10 cellular contexts compared by ENCODE assay signal in the genomic region with DNA sequence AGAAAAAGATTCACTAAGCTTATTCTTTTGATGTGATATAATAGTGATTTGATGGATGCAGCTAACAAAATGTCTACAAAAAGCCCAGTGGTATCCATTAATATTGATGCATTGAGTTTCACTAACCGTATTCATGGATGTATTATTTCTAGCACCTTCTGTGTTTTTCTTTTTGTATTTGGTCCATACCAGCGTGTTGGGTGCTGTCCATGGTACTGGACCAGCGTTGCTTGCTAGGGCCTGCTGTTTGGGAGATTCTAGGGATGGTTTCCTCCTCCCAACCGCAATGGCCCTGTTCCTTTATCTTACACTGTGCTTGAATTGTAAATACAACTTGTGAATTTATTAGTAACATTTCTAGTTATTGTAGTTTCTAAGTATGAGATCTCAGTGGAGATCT. TPM values are rescaled to one million over a fixed set of nuclear protein-coding genes. Genes with fewer than 3 reads are reported as not detected.
DNase-seq lines count a peak whose midpoint lies in the region; ATAC-seq, FAIRE-seq and TF ChIP-seq lines count a peak whose summit lies in the region.
"Had no signal": no experiment of that assay in that cellular context is flagged by ENCODE, and none has a peak within 500 bp of the region (broad histone marks: within the 10 kb centered on the region; RNA-seq: fewer than 3 reads in every experiment).

No MANE protein-coding gene starts in this region.

- H2BK120ac ChIP-seq in H1 (replicated peaks; ENCODE audit: low read depth, low read length), result no peak overlapping the region
- no peak overlapping the region for H2BK120ac ChIP-seq in trophoblast cell (ENCODE audit: insufficient read depth, low read length, poor library complexity)

- no peaks in the 10 kb centered on the region for H3F3A ChIP-seq in GM23338 (replicated peaks; ENCODE audit: low read depth)

- H3K4me2 ChIP-seq in GM23338 (no peak overlapping the region), OCI-LY7 (ENCODE audit: low read length) (no peak overlapping the region), H1 (ENCODE audit: insufficient read depth in 1 of 2, low read depth in 2 of 2, low read length in 2 of 2) (no peak overlapping the region), trophoblast cell (ENCODE audit: low read length) (no peak overlapping the region)

- no peak overlapping the region for H3K4ac ChIP-seq in H1 (replicated peaks; ENCODE audit: insufficient read length, low read depth, low read length)
- no peak overlapping the region for H3K4ac ChIP-seq in trophoblast cell (ENCODE audit: low read depth, low read length)

- no peak overlapping the region for H3K56ac ChIP-seq in H1 (replicated peaks; ENCODE audit: insufficient read length, low read depth, low read length)

- H3K36me3 Mint-ChIP-seq in GM23338 (ENCODE audit: low read depth), result no peaks in the 10 kb centered on the region

- H3K18ac ChIP-seq in H1 (ENCODE audit: extremely low read depth, low read length) (no peak overlapping the region), trophoblast cell (ENCODE audit: low read length) (no peak overlapping the region)

- no peaks in the 10 kb centered on the region for H3K9me3 Mint-ChIP-seq in GM23338

- H3K9ac ChIP-seq in H1 (replicated peaks in 1 of 4; ENCODE audit: extremely low read depth in 1 of 4, low read depth in 3 of 4, low read length in 3 of 4), result no peak overlapping the region
- H3K9ac ChIP-seq in trophoblast cell (ENCODE audit: low read length), result no peak overlapping the region

- no peak overlapping the region for H2AK5ac ChIP-seq in H1 (ENCODE audit: low read depth, low read length)
- no peak overlapping the region for H2AK5ac ChIP-seq in trophoblast cell (ENCODE audit: low read length)

- intact Hi-C loops in OCI-LY7 (cut with micrococcal nuclease; ENCODE audit: unreplicated experiment), result loop anchor here (10.0 kb wide), 1 partner anchor 498 kb away; no protein-coding TSS in a partner anchor

- no peak for TF ChIP-seq POLR2A in H1 (IDR thresholded peaks at IDR 0.05; ENCODE audit: control extremely low read depth in 1 of 2, low read depth in 2 of 2, low read length in 2 of 2)

- H3K9me2 ChIP-seq in GM23338 (ENCODE audit: insufficient read depth) (no peaks in the 10 kb centered on the region), OCI-LY7 (ENCODE audit: insufficient read depth, low read length) (no peaks in the 10 kb centered on the region)

- CTCF ChIA-PET in OCI-LY7 (lab: Charles Lee; ENCODE audit: unreplicated experiment), result no interaction called here
- CTCF ChIA-PET in H1 (lab: Charles Lee; ENCODE audit: partially characterized antibody), result interaction anchor here (0.7 to 2.6 kb wide), 7 partner anchors 14 to 169 kb away, joined by 3 to 9 read pairs (median 3); no protein-coding TSS in a partner anchor

- no peak overlapping the region for H3K27ac ChIP-seq in GM23338 (ENCODE audit: low read depth)
- H3K27ac ChIP-seq in OCI-LY7 (ENCODE audit: low read depth, low read length, poor library complexity, severe bottlenecking), result no peak overlapping the region
- no peak overlapping the region for H3K27ac ChIP-seq in H1 (ENCODE audit: low read depth, low read length)
- H3K27ac ChIP-seq in trophoblast cell (ENCODE audit: low read depth, low read length), result no peak overlapping the region

- POLR2A ChIA-PET in OCI-LY7 (lab: Charles Lee) (no interaction called here), H1 (lab: Charles Lee; ENCODE audit: partially characterized antibody) (no interaction called here)

- no peak overlapping the region for H4K91ac ChIP-seq in H1 (replicated peaks; ENCODE audit: insufficient read length, low read length)
- no peak overlapping the region for H4K91ac ChIP-seq in trophoblast cell (ENCODE audit: low read depth, low read length)

- H3K23me2 ChIP-seq in H1 (ENCODE audit: low read depth, low read length), result no peaks in the 10 kb centered on the region

- TF ChIP-seq EP300 in H1 (IDR thresholded peaks at IDR 0.05; ENCODE audit: borderline replicate concordance in 1 of 2, low read depth in 2 of 2, low read length in 2 of 2), result no peak

- no TSS peak for BruUV-seq in OCI-LY7 (replicated peaks; lab: Mats Ljungman, UMichigan)

- no peak overlapping the region for H4K12ac ChIP-seq in trophoblast cell (ENCODE audit: low read depth, low read length)

- H3K4me3 Mint-ChIP-seq in GM23338, result no peak overlapping the region

- TF ChIP-seq RAD21 in H1 (IDR thresholded peaks at IDR 0.05 in 1 of 2, conservative IDR thresholded peaks at IDR 0.05 in 1 of 2; ENCODE audit: low read depth in 2 of 2, low read length in 2 of 2), result no peak

- H4K8ac ChIP-seq in H1 (ENCODE audit: extremely low read depth, insufficient read depth, low read length) (no peak overlapping the region), trophoblast cell (ENCODE audit: low read depth, low read length) (no peak overlapping the region)

- TF ChIP-seq CTCF in GM23338 (conservative IDR thresholded peaks at IDR 0.05; ENCODE audit: low read depth in 2 of 2) (no peak), OCI-LY7 (conservative IDR thresholded peaks at IDR 0.05; ENCODE audit: low read length) (no peak), H1 (IDR thresholded peaks at IDR 0.05; ENCODE audit: control extremely low read depth in 1 of 3, insufficient read depth in 1 of 3, low read depth in 1 of 3, low read length in 3 of 3) (no peak)

- H2BK12ac ChIP-seq in H1 (ENCODE audit: low read depth, low read length) (no peak overlapping the region), trophoblast cell (ENCODE audit: low read length) (no peak overlapping the region)

- ATAC-seq in GM23338 (peak; percentile 58), HG02970 (IDR thresholded peaks at IDR 0.05; ENCODE audit: low FRiP score, unreplicated experiment) (no peak)

- H4K5ac ChIP-seq in H1 (ENCODE audit: insufficient read length, low read depth, low read length), result no peak overlapping the region

- WGBS in H1 (ENCODE audit: extremely low coverage in 1 of 2, insufficient coverage in 1 of 2, insufficient read length in 1 of 2, insufficient replicate concordance in 2 of 2, low coverage in 1 of 2, low lambda C conversion rate in 2 of 2, missing lambda C conversion rate in 1 of 2), 2 experiments, result 53% methylated on average over 4 of the region's 4 CpGs; no CpG with 5 or more reads in 1 of the 2 experiments
- no CpG with 5 or more reads among the region's 4 CpGs for WGBS in trophoblast cell (ENCODE audit: extremely low coverage, insufficient coverage, insufficient read length)

- H2BK20ac ChIP-seq in H1 (ENCODE audit: low read length), result no peak overlapping the region

- no peaks in the 10 kb centered on the region for H4K20me1 ChIP-seq in GM23338 (replicated peaks; ENCODE audit: insufficient read depth)
- no peaks in the 10 kb centered on the region for H4K20me1 ChIP-seq in OCI-LY7 (ENCODE audit: insufficient read depth, low read length)
- H4K20me1 ChIP-seq in H1 (replicated peaks in 1 of 2; ENCODE audit: control insufficient read depth in 1 of 2, insufficient read depth in 2 of 2, low read length in 2 of 2), result no peaks in the 10 kb centered on the region

- FAIRE-seq in H1 (lab: Jason Lieb, UNC) (peak; percentile 84), HTR-8/SVneo (lab: Jason Lieb, UNC) (no peak)
- FAIRE-seq: GM19239 had no signal

- H3K14ac ChIP-seq in H1 (ENCODE audit: insufficient read length), result no peak overlapping the region
- H3K14ac ChIP-seq in trophoblast cell (ENCODE audit: low read length), result no peak overlapping the region

- no peaks in the 10 kb centered on the region for H3K79me1 ChIP-seq in H1 (ENCODE audit: low read depth, low read length)
- peaks cover 3% of the 10 kb centered on the region for H3K79me1 ChIP-seq in trophoblast cell (ENCODE audit: low read length)

- H3K9me3 ChIP-seq in OCI-LY7 (ENCODE audit: low read length) (no peaks in the 10 kb centered on the region), H1 (ENCODE audit: insufficient read depth in 2 of 2, low read depth in 1 of 2, low read length in 1 of 2) (no peaks in the 10 kb centered on the region), trophoblast cell (ENCODE audit: insufficient read depth, low read depth, low read length) (no peaks in the 10 kb centered on the region)

- no peak overlapping the region for H3K4me3 ChIP-seq in GM23338
- no peak overlapping the region for H3K4me3 ChIP-seq in OCI-LY7 (ENCODE audit: low read depth, low read length, poor library complexity, severe bottlenecking)
- no peak overlapping the region for H3K4me3 ChIP-seq in H1 (ENCODE audit: extremely low read depth in 1 of 4, insufficient read depth in 2 of 4, low read depth in 3 of 4, low read length in 4 of 4)
- H3K4me3 ChIP-seq in trophoblast cell (ENCODE audit: low read depth, low read length), result no peak overlapping the region

- H3K27me3 ChIP-seq in GM23338 (ENCODE audit: insufficient read depth) (no peaks in the 10 kb centered on the region), H1 (replicated peaks in 1 of 4; ENCODE audit: control insufficient read depth in 3 of 4, extremely low read depth in 1 of 4, insufficient read depth in 3 of 4, low read length in 3 of 4) (no peaks in the 10 kb centered on the region), trophoblast cell (ENCODE audit: insufficient read depth, low read length) (no peaks in the 10 kb centered on the region)

- H2BK5ac ChIP-seq in H1 (ENCODE audit: low read depth, low read length) (no peak overlapping the region), trophoblast cell (ENCODE audit: low read depth, low read length, poor library complexity) (no peak overlapping the region)

- no peaks in the 10 kb centered on the region for H3K79me2 ChIP-seq in GM23338 (replicated peaks; ENCODE audit: insufficient read depth)
- no peaks in the 10 kb centered on the region for H3K79me2 ChIP-seq in OCI-LY7 (ENCODE audit: insufficient read depth, low read depth, low read length)
- H3K79me2 ChIP-seq in H1 (ENCODE audit: control insufficient read depth in 1 of 2, insufficient read depth in 2 of 2, low read length in 2 of 2), result no peaks in the 10 kb centered on the region
- no peaks in the 10 kb centered on the region for H3K79me2 ChIP-seq in trophoblast cell (ENCODE audit: control insufficient read depth, insufficient read depth, low read length, poor library complexity)

- H2AFZ ChIP-seq in GM23338, result no peak overlapping the region
- H2AFZ ChIP-seq in OCI-LY7 (ENCODE audit: low read length), result no peak overlapping the region
- no peak overlapping the region for H2AFZ ChIP-seq in H1 (ENCODE audit: low read length)
- no peak overlapping the region for H2AFZ ChIP-seq in trophoblast cell (ENCODE audit: insufficient read depth, low read length, poor library complexity)

- H3K27ac Mint-ChIP-seq in GM23338, result no peak overlapping the region

- H2BK15ac ChIP-seq in H1 (ENCODE audit: low read length), result no peak overlapping the region

- H3K4me1 Mint-ChIP-seq in GM23338, result peaks cover 20% of the 10 kb centered on the region

- H3K36me3 ChIP-seq in GM23338 (ENCODE audit: insufficient read depth), result no peaks in the 10 kb centered on the region
- no peaks in the 10 kb centered on the region for H3K36me3 ChIP-seq in OCI-LY7 (ENCODE audit: insufficient read depth, low read length)
- no peaks in the 10 kb centered on the region for H3K36me3 ChIP-seq in H1 (ENCODE audit: control insufficient read depth in 2 of 4, insufficient read depth in 4 of 4, low read length in 3 of 4)
- H3K36me3 ChIP-seq in trophoblast cell (ENCODE audit: control insufficient read depth in 1 of 2, insufficient read depth in 2 of 2, low read length in 2 of 2), result no peaks in the 10 kb centered on the region

- peak; percentile 81 for DNase-seq in GM23338 (ENCODE audit: low spot score)
- DNase-seq in OCI-LY7 (ENCODE audit: low spot score), result peak; percentile 32
- DNase-seq in H1 (ENCODE audit: low read depth in 1 of 2, low spot score in 2 of 2), result peak in 1 of 2 experiments; percentile 72
- DNase-seq in trophoblast cell, result peak; percentile 18 to 77
- DNase-seq in mesenteric fat pad (ENCODE audit: low spot score), result no peak
- DNase-seq in HTR-8/SVneo (ENCODE audit: insufficient read length, low spot score), result no peak
- no peak for DNase-seq in NK-92 treated with Interleukin-12 subunit alpha and Interleukin-12 subunit beta, amount 100 ng/mL, for 24 hours (lab: John Stamatoyannopoulos, UW)

- H3K4me1 ChIP-seq in GM23338 (ENCODE audit: insufficient read depth) (peaks cover 13% of the 10 kb centered on the region; the same call in 1 of the 2 replicates), OCI-LY7 (ENCODE audit: insufficient read depth, low read length, poor library complexity, severe bottlenecking) (no peaks in the 10 kb centered on the region), H1 (replicated peaks in 1 of 4; ENCODE audit: control insufficient read depth in 3 of 4, insufficient read depth in 4 of 4, low read length in 3 of 4) (no peaks in the 10 kb centered on the region; a peak in 1 of 7 replicates), trophoblast cell (ENCODE audit: control insufficient read depth in 1 of 2, insufficient read depth in 2 of 2, low read length in 2 of 2) (peaks cover 0 to 3% of the 10 kb centered on the region in 2 experiments)

- H3K23ac ChIP-seq in H1 (ENCODE audit: insufficient read length), result no peak overlapping the region
- no peak overlapping the region for H3K23ac ChIP-seq in trophoblast cell (ENCODE audit: low read length)

- H3K27me3 Mint-ChIP-seq in GM23338 (ENCODE audit: insufficient read depth, low read depth, poor library complexity), result no peaks in the 10 kb centered on the region

RNA-seq across cellular contexts. Expression of a gene that starts 31.7 kb away (rescaled TPM):
- 2.6 and 8.7 TPM in 2 replicates for total RNA-seq in GM23338 (2014; rRNA removed; shearing (Covaris generic))
- 0.89 and 1.7 TPM in 2 replicates for polyA plus RNA-seq in GM23338 (2016; fragmentation: Nextera tagmentation; extraction: Ambion mirVana)
- not detected in 2 replicates for total RNA-seq in OCI-LY7 (2014; rRNA removed; shearing (Covaris generic))
- not detected in 2 replicates for total RNA-seq in OCI-LY7 (2022)
- total RNA-seq in H1 (2021; fragmentation: NEBNext Ultra II Directional; extraction: Animal tissue kit (Norgen Biotek cat#: 25700)), result 2.9 and 3.4 TPM in 2 replicates
- polyA plus RNA-seq in H1 (2011; rRNA removed), result 0.67 and 1.1 TPM in 2 replicates
- 0.97 TPM for polyA plus RNA-seq in H1 (2011; cell fraction: cytosol; rRNA removed)
- polyA plus RNA-seq in H1 (2011; cell fraction: nucleus; rRNA removed), result 2.6 TPM
- 0.77 to 1.1 TPM (median 0.84 TPM) in 4 replicates for polyA plus RNA-seq in H1 (2012, experiment 1 of 2)
- polyA plus RNA-seq in H1 (2012, experiment 2 of 2), result not detected
- 1.5 TPM for polyA plus RNA-seq in H1 (2013, experiment 1 of 2)
- polyA plus RNA-seq in H1 (2013, experiment 2 of 2), result 2.2 TPM
- 6.7 and 8.2 TPM in 2 replicates for polyA minus RNA-seq in H1 (2011; rRNA and poly(A)+ RNA removed)
- 5.5 TPM for polyA minus RNA-seq in H1 (2011; cell fraction: cytosol; rRNA and poly(A)+ RNA removed)
- polyA minus RNA-seq in H1 (2011; cell fraction: nucleus; rRNA and poly(A)+ RNA removed), result 11.7 TPM
- polyA plus RNA-seq in trophoblast cell (2013), result 12.2 and 12.4 TPM in 2 replicates
- 0.77 TPM for total RNA-seq in mesenteric fat pad
- total RNA-seq: T-helper 2 cell treated with Interferon-gamma antibody and Interleukin-4, amounts not matched to agents 100 ng/mL and 5 ng/mL, for 36 hours had no signal

Comparison
In these comparisons a context has a peak if more than half of its experiments do, and no peak if none do; other contexts are left out.
1. DNase-seq: peak in GM23338 (single experiment), OCI-LY7 (single experiment) and trophoblast cell (2 of 2); none in mesenteric fat pad (single experiment), HTR-8/SVneo (single experiment) and NK-92 treated with Interleukin-12 subunit alpha and Interleukin-12 subunit beta, amount 100 ng/mL, for 24 hours (single experiment).